8 cellular contexts compared by ENCODE assay signal in the genomic region with DNA sequence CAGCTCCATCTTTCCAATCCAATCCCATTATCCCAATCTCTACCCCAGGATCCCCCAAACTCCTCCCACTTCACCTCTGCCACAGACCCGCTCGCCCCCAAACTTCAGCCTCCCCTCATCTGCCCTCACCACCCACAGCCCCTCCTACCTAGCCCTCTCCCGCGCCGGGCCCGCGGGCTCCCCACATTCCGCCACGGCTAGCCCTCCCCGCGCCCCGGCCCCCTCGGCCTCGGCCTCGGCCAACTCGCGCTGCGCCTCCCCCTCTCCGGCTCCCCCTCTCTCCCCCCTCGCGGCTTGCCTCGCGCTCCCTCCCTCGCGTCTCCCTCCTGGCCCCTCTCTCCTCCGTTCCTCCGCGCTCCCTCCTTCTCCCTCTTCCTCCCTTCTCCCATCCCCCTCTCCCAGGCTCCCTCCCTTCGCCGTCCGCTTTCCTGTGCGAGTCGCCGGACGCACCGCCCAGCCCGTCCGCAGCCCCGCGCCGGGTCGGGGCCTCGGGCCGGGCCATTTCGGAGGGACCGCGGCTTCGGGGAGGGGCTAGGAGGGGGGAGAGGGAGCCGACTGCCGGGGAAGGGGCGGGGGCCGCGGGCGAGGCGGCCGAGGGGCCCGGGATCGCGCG. TPM values are rescaled to one million over a fixed set of nuclear protein-coding genes. Genes with fewer than 3 reads are reported as not detected.
DNase-seq lines count a peak whose midpoint lies in the region; ATAC-seq and TF ChIP-seq lines count a peak whose summit lies in the region.

A gene with protein sequence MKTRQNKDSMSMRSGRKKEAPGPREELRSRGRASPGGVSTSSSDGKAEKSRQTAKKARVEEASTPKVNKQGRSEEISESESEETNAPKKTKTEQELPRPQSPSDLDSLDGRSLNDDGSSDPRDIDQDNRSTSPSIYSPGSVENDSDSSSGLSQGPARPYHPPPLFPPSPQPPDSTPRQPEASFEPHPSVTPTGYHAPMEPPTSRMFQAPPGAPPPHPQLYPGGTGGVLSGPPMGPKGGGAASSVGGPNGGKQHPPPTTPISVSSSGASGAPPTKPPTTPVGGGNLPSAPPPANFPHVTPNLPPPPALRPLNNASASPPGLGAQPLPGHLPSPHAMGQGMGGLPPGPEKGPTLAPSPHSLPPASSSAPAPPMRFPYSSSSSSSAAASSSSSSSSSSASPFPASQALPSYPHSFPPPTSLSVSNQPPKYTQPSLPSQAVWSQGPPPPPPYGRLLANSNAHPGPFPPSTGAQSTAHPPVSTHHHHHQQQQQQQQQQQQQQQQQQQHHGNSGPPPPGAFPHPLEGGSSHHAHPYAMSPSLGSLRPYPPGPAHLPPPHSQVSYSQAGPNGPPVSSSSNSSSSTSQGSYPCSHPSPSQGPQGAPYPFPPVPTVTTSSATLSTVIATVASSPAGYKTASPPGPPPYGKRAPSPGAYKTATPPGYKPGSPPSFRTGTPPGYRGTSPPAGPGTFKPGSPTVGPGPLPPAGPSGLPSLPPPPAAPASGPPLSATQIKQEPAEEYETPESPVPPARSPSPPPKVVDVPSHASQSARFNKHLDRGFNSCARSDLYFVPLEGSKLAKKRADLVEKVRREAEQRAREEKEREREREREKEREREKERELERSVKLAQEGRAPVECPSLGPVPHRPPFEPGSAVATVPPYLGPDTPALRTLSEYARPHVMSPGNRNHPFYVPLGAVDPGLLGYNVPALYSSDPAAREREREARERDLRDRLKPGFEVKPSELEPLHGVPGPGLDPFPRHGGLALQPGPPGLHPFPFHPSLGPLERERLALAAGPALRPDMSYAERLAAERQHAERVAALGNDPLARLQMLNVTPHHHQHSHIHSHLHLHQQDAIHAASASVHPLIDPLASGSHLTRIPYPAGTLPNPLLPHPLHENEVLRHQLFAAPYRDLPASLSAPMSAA (N-terminal part only) (plus strand): TSS at position 581 of the 613 bp plus-strand sequence. CDS start 6,043 bp downstream, outside the sequence.

- 0 out of 2 replicates have a peak, but pooled peaks have one; percentile 38 for TF ChIP-seq CTCF in HEK293 (tag by site-specific recombination; IDR thresholded peaks at IDR 0.05)
- no peak for TF ChIP-seq CTCF in astrocyte of the cerebellum (IDR thresholded peaks at IDR 0.05; ENCODE audit: low read depth, low read length, missing control alignments)

- no peaks in the 10 kb centered on the region for H3K27me3 Mint-ChIP-seq in CD8-positive, alpha-beta memory T cell

- intact Hi-C loops in right cardiac atrium (cut with DNase I), result loop anchor here in 1 of 4 donors (2.0 kb wide), 1 partner anchor 17 kb away; a partner anchor contains a TSS

- no peaks in the 10 kb centered on the region for H3K36me3 ChIP-seq in CD8-positive, alpha-beta memory T cell (ENCODE audit: insufficient read depth, low read length)
- peaks cover 0 to 33% of the 10 kb centered on the region in 2 experiments; a peak in 1 of 3 replicates for H3K36me3 ChIP-seq in HEK293 (ENCODE audit: control insufficient read depth in 2 of 2, insufficient read depth in 1 of 2, low read length in 2 of 2)

- peak within 1 kb of the TSS; percentile 68 to 99 (median 93) for H3K27ac Mint-ChIP-seq in CD8-positive, alpha-beta memory T cell

- CTCF ChIA-PET in CD8-positive, alpha-beta memory T cell (lab: Charles Lee), result interaction anchor here (3.1 to 8.9 kb wide), 7 partner anchors 10 to 183 kb away, joined by 8 to 88 read pairs (median 69); a partner anchor contains a TSS
- CTCF ChIA-PET in HEK293 (lab: Yijun Ruan, JAX), result interaction anchor here (1.5 to 6.1 kb wide), 5 partner anchors 10 to 59 kb away, joined by 3 to 53 read pairs (median 31); a partner anchor contains a TSS

- in situ Hi-C loops in astrocyte of the cerebellum (cut with HindIII; ENCODE audit: low sequenced_read_pairs), result no loop called here

- peaks cover 48% of the 10 kb centered on the region for H3K4me1 ChIP-seq in CD8-positive, alpha-beta memory T cell (ENCODE audit: insufficient read depth, low read length)
- peaks cover 28% of the 10 kb centered on the region for H3K4me1 ChIP-seq in HEK293 (ENCODE audit: control insufficient read depth, insufficient read depth, low read length)
- peaks cover 18% of the 10 kb centered on the region for H3K4me1 ChIP-seq in right cardiac atrium (ENCODE audit: control insufficient read depth, insufficient read depth, low read length)

- H3K9me3 Mint-ChIP-seq in CD8-positive, alpha-beta memory T cell, result no peaks in the 10 kb centered on the region

- ATAC-seq in right cardiac atrium (peak; percentile 56 to 70), HG03045 (IDR thresholded peaks at IDR 0.05; ENCODE audit: unreplicated experiment) (no peak), GM18519 (IDR thresholded peaks at IDR 0.05; ENCODE audit: low FRiP score, unreplicated experiment) (no peak)

- H3K4me3 Mint-ChIP-seq in CD8-positive, alpha-beta memory T cell, result peak within 1 kb of the TSS; percentile 82 to 97 (median 92)

- H3K9me3 ChIP-seq in CD8-positive, alpha-beta memory T cell (ENCODE audit: low read length), result no peaks in the 10 kb centered on the region
- H3K9me3 ChIP-seq in HEK293 (ENCODE audit: control insufficient read depth, insufficient read depth, low read depth, low read length) (no peaks in the 10 kb centered on the region), right cardiac atrium (ENCODE audit: control insufficient read depth, low read length) (no peaks in the 10 kb centered on the region)

- no peaks in the 10 kb centered on the region for H3K27me3 ChIP-seq in CD8-positive, alpha-beta memory T cell (ENCODE audit: insufficient read depth, low read length, poor library complexity, severe bottlenecking)
- no peaks in the 10 kb centered on the region for H3K27me3 ChIP-seq in right cardiac atrium (ENCODE audit: control insufficient read depth, insufficient read depth)

- POLR2A ChIA-PET in CD8-positive, alpha-beta memory T cell (lab: Charles Lee), result interaction anchor here (0.9 to 1.6 kb wide), 5 partner anchors 8 to 181 kb away, joined by 3 to 6 read pairs (median 3); a partner anchor contains a TSS
- POLR2A ChIA-PET in HEK293 (lab: Yijun Ruan, JAX), result interaction anchor here (0.9 to 6.2 kb wide), 5 partner anchors 10 to 175 kb away, joined by 3 to 99 read pairs (median 32); a partner anchor contains a TSS

- peak within 1 kb of the TSS; percentile 65 for H3K27ac ChIP-seq in CD8-positive, alpha-beta memory T cell (ENCODE audit: low read depth, low read length)
- peak within 1 kb of the TSS; percentile 80 for H3K27ac ChIP-seq in HEK293 (ENCODE audit: extremely low read depth, low read depth, low read length)
- H3K27ac ChIP-seq in right cardiac atrium (ENCODE audit: low read length), result peak within 1 kb of the TSS; percentile 100

- WGBS in right cardiac atrium, result under 1% methylated on average over 60 of the region's 60 CpGs

- peaks cover 32 to 57% (median 45%) of the 10 kb centered on the region in 3 donors for H3K4me1 Mint-ChIP-seq in CD8-positive, alpha-beta memory T cell

- H3K4me3 ChIP-seq in CD8-positive, alpha-beta memory T cell (ENCODE audit: low read length), result peak within 1 kb of the TSS; percentile 59
- peak within 1 kb of the TSS; percentile 74 for H3K4me3 ChIP-seq in HEK293 (ENCODE audit: low read depth, low read length)
- H3K4me3 ChIP-seq in astrocyte of the cerebellum (ENCODE audit: low read depth, low read length), result peak within 1 kb of the TSS; percentile 96
- H3K4me3 ChIP-seq in right cardiac atrium (ENCODE audit: low read length), result peak within 1 kb of the TSS; percentile 99

- H3K36me3 Mint-ChIP-seq in CD8-positive, alpha-beta memory T cell, result peaks cover 0 to 12% (median 0%) of the 10 kb centered on the region in 3 donors

- peak; percentile 27 to 68 (median 38) for DNase-seq in CD8-positive, alpha-beta memory T cell
- peak; percentile 49 for DNase-seq in RKO (ENCODE audit: low spot score)
- DNase-seq in astrocyte of the cerebellum (ENCODE audit: low read depth), result no peak
- peak; percentile 87 to 95 (median 93) for DNase-seq in right cardiac atrium
- DNase-seq in pons (ENCODE audit: low spot score), result peak; percentile 77

TF ChIP-seq in HEK293, 187 proteins besides CTCF, POLR2A, EP300 and RAD21 (continues in another document):
- TF ChIP-seq SCRT1 (tag by site-specific recombination; IDR thresholded peaks at IDR 0.05; ENCODE audit: borderline replicate concordance) (no peak), ZNF292 (tag by site-specific recombination; IDR thresholded peaks at IDR 0.05; ENCODE audit: borderline replicate concordance, low read depth) (no peak), YY2 (tag by site-specific recombination; IDR thresholded peaks at IDR 0.05) (peak; percentile 35; the same call in 1 of the 2 replicates), ZNF416 (tag by site-specific recombination; IDR thresholded peaks at IDR 0.05) (no peak), ZNF549 (tag by site-specific recombination; IDR thresholded peaks at IDR 0.05) (no peak), EGR2 (tag by site-specific recombination; IDR thresholded peaks at IDR 0.05; ENCODE audit: low read depth) (peak; percentile 95), REPIN1 (tag by site-specific recombination; IDR thresholded peaks at IDR 0.05; ENCODE audit: low read depth) (no peak)
- TF ChIP-seq, protein P1, sequence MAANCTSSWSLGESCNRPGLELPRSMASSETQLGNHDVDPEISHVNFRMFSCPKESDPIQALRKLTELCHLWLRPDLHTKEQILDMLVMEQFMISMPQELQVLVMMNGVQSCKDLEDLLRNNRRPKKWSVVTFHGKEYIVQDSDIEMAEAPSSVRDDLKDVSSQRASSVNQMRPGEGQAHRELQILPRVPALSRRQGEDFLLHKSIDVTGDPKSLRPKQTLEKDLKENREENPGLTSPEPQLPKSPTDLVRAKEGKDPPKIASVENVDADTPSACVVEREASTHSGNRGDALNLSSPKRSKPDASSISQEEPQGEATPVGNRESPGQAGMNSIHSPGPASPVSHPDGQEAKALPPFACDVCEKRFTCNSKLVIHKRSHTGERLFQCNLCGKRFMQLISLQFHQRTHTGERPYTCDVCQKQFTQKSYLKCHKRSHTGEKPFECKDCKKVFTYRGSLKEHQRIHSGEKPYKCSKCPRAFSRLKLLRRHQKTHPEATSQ (tag by site-specific recombination; IDR thresholded peaks at IDR 0.05), result peak; percentile 44
- TF ChIP-seq, protein P2, sequence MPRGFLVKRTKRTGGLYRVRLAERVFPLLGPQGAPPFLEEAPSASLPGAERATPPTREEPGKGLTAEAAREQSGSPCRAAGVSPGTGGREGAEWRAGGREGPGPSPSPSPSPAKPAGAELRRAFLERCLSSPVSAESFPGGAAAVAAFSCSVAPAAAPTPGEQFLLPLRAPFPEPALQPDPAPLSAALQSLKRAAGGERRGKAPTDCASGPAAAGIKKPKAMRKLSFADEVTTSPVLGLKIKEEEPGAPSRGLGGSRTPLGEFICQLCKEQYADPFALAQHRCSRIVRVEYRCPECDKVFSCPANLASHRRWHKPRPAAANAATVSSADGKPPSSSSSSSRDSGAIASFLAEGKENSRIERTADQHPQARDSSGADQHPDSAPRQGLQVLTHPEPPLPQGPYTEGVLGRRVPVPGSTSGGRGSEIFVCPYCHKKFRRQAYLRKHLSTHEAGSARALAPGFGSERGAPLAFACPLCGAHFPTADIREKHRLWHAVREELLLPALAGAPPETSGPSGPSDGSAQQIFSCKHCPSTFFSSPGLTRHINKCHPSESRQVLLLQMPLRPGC (tag by site-specific recombination; IDR thresholded peaks at IDR 0.05), result no peak; the same call in 1 of the 2 replicates

RNA-seq across cellular contexts. Expression of the gene that starts here (rescaled TPM):
- 10 to 100 TPM; 54.8 to 60.4 TPM for total RNA-seq in CD8-positive, alpha-beta memory T cell
- polyA plus RNA-seq in CD8-positive, alpha-beta memory T cell, result 0.62 TPM
- 10 to 100 TPM; 85.3 to 89.3 (median 88.6) TPM for total RNA-seq in right cardiac atrium
- polyA plus RNA-seq in right cardiac atrium, result 70.1 TPM

Comparison
In these comparisons a context has a peak if more than half of its experiments do, and no peak if none do; other contexts are left out.
1. RNA of the gene that starts here (polyA plus RNA-seq): 70.1 TPM in right cardiac atrium (single experiment); 0.62 TPM in CD8-positive, alpha-beta memory T cell (single experiment); every median in the first group is over 10 times any median in the second.
2. ATAC-seq: peak in right cardiac atrium (2 of 2); none in HG03045 (single experiment) and GM18519 (single experiment).
3. Peak in every context shown above with its lines, with median percentiles within 50 percentile points of each other: H3K27ac ChIP-seq and H3K4me3 ChIP-seq.